ENCODE assay signal across 25 cellular contexts in the genomic region with DNA sequence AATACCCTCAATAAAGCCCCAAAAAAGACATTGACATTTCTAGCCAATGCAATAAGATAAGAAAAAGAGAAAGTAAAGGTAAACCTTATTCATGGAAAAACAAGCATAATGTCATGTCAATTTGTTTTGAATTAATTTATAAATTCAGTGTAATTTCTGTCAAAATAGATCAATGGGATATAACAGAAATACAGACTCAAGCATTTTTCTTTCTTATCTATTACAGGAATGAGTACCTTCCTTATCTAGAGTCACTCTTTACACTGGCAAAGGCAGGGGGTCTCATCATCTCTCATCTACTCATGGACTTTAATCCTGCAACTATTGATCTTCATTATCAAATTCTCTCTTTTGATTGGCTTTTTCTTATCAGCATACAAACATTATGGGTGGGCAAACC.
"Had no signal": no experiment of that assay in that cellular context is flagged by ENCODE, and none has a peak within 500 bp of the region (broad histone marks: within the 10 kb centered on the region; RNA-seq: fewer than 3 reads in every experiment).

No MANE protein-coding gene starts in this region.

- H3K4me1 ChIP-seq: colonic mucosa, esophagus muscularis mucosa, esophagus squamous epithelium, foreskin keratinocyte, gastrocnemius medialis, gastroesophageal sphincter, heart left ventricle, heart right ventricle had no signal

- DNase-seq: colonic mucosa; cortex of kidney; dermis blood vessel endothelial cell; dorsolateral prefrontal cortex; effector CD4-positive, alpha-beta T cell; effector CD8-positive, alpha-beta T cell; effector memory CD4-positive, alpha-beta T cell; effector memory CD8-positive, alpha-beta T cell; erythroblast; esophagus squamous epithelium; foreskin fibroblast; foreskin keratinocyte; foreskin melanocyte; gastrocnemius medialis; glutamatergic neuron; head of caudate nucleus; heart left ventricle; heart right ventricle had no signal

- H3K4me3 ChIP-seq: colonic mucosa, coronary artery, esophagus muscularis mucosa, esophagus squamous epithelium, gastrocnemius medialis, gastroesophageal sphincter, heart left ventricle, heart right ventricle had no signal

- ATAC-seq: effector memory CD8-positive, alpha-beta T cell; esophagus mucosa; foreskin keratinocyte; gastrocnemius medialis; gastroesophageal sphincter; heart left ventricle; heart right ventricle had no signal

- H3K36me3 ChIP-seq: colonic mucosa, esophagus muscularis mucosa, esophagus squamous epithelium, gastrocnemius medialis, gastroesophageal sphincter, heart left ventricle, heart right ventricle had no signal

- H3K27me3 ChIP-seq: colonic mucosa, foreskin keratinocyte, gastrocnemius medialis had no signal

- H3K27ac ChIP-seq: colonic mucosa, coronary artery, dorsolateral prefrontal cortex, esophagus muscularis mucosa, esophagus squamous epithelium, foreskin keratinocyte, gastrocnemius medialis, gastroesophageal sphincter, heart left ventricle, heart right ventricle had no signal

- H3K9me3 ChIP-seq: colonic mucosa, gastrocnemius medialis had no signal

- FAIRE-seq: endometrium, endothelial cell of umbilical vein, frontal cortex had no signal
